8 cellular contexts compared by ENCODE assay signal in the genomic region with DNA sequence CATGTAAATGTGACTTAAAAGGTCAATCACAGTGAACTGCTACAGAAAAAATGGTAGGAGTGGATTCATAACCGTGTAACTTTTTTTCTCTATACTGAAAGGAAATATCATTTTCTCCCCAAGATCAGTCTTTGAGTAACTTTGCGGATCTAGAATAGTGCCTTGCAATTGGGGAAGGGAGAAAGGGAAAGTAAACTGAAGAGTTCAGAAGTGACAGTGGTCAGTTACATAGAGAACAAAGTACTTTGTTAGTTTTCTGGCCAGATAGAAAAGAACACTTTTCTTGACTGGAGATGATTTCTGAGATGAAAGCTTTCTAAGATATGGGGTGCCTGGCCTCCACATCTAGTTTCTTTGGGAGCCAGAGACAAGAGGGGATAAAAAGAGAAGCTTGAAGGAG.
"Had no signal": no experiment of that assay in that cellular context is flagged by ENCODE, and none has a peak within 500 bp of the region (broad histone marks: within the 10 kb centered on the region; RNA-seq: fewer than 3 reads in every experiment).

No MANE protein-coding gene starts in this region.

- H3K4me3 Mint-ChIP-seq: HFFc6, IgD-negative memory B cell had no signal

- DNase-seq: GOT3, H7, HFFc6, KBM-7 had no signal

- H3K36me3 ChIP-seq: HAP-1 had no signal

- H3K4me1 ChIP-seq: HAP-1 had no signal

- H3K4me1 Mint-ChIP-seq: IgD-negative memory B cell had no signal

- H3K9me3 Mint-ChIP-seq: HFFc6 had no signal

- H3K4me3 ChIP-seq: HAP-1 had no signal

- ATAC-seq: HCT116 had no signal

- H3K9me3 ChIP-seq: HAP-1 had no signal

- H3K27ac Mint-ChIP-seq: HFFc6, IgD-negative memory B cell had no signal

- FAIRE-seq: HTR-8/SVneo had no signal
